1 cellular context compared by ENCODE assay signal in the genomic region with DNA sequence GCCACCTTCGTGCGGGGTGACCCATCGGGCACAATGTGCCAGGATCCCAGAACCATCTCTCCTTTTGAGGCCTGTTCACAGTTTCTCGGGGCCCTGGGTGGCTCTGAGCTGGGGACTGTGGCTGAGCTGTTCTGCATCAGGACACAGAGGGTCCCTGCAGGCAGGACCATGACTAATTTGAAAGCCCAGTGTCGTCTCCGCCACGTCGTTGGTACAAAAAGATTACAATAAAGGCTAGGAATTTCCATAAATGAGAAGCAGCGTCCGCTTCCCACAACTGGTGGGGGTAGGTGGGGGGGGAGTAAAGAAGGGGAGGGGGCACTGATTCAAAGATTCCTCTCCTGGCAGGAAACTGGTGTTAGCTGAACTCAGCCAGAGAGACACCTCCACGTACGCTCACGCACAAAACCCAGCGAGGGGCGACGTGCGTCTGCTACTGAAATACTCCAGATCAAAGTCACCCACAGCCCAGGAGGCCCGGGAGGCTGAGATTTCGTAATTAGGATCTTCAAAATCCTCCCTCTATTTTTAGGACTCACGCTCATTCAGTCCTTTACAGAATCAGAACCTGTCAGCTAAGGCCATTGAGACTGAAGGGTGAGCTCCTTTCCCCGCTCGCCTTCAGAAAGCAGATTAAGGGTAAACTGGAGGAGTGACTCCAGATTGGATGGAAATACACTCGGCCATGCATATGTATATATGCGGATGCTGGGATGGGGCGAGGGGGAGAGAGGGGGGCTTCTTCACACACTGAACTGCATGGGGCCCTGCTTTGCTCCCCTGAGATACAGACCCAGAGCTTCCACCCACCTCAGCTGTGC.
TF ChIP-seq lines count a peak whose summit lies in the region.

No MANE protein-coding gene starts in this region.

TF ChIP-seq in H1, 55 proteins besides CTCF, POLR2A, EP300 and RAD21:
- TF ChIP-seq RBBP5 (IDR thresholded peaks at IDR 0.05; ENCODE audit: borderline replicate concordance, low read depth, low read length) (no peak), TCF12 (IDR thresholded peaks at IDR 0.05; ENCODE audit: low read depth, low read length) (peak; percentile 69; the same call in 1 of the 2 replicates)
